Comparison of ENCODE assay signal across 7 cellular contexts in the genomic region with DNA sequence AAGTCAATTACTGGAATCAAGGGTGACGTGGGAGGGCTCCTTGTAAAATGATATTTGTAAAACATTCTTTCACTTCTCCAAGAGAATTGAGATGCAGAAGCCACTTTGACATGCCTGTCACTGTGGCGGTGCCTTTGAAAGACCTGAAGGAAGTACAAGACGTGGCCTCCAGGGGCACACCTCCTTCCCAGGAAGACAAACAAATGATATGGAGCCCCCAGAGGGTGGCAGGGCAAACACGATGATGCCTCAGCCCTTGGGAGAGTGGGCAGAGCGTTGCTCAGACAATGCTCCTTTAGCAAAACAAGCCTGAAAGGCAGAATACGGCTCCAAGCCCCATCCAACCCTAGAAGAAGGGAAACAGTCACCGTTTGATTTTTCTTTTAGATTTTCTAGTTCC. TPM values are rescaled to one million over a fixed set of nuclear protein-coding genes. Genes with fewer than 3 reads are reported as not detected.
DNase-seq lines count a peak whose midpoint lies in the region; ATAC-seq and TF ChIP-seq lines count a peak whose summit lies in the region.

No MANE protein-coding gene starts in this region.

- WGBS in mammary epithelial cell (ENCODE audit: low coverage, missing lambda C conversion rate), result 16% methylated on average over 7 of the region's 7 CpGs

- in situ Hi-C loops in mammary epithelial cell (cut with MboI; ENCODE audit: low sequenced_read_pairs in 2 of 2), result loop anchor here in 1 of 2 donors (10.0 kb wide), 1 partner anchor 46 kb away; no protein-coding TSS in a partner anchor

- no peaks in the 10 kb centered on the region for H3K79me2 ChIP-seq in mammary epithelial cell (ENCODE audit: insufficient read depth, low read length)
- H3K79me2 ChIP-seq in parathyroid adenoma, result no peaks in the 10 kb centered on the region

- no peak overlapping the region for H3K4me3 ChIP-seq in GM12864 (ENCODE audit: low read depth, low read length)
- H3K4me3 ChIP-seq in mammary epithelial cell (replicated peaks in 1 of 3; ENCODE audit: insufficient read depth in 1 of 3, low read depth in 2 of 3, low read length in 3 of 3), result no peak overlapping the region
- peak overlapping the region; percentile 25 for H3K4me3 ChIP-seq in parathyroid adenoma (ENCODE audit: low read depth, low read length)
- no peak overlapping the region for H3K4me3 ChIP-seq in left ventricle myocardium inferior

- peak; percentile 50 for TF ChIP-seq CTCF in GM12864 (IDR thresholded peaks at IDR 0.05; ENCODE audit: low read depth, low read length, missing control alignments)
- peak in 1 of 2 donors; percentile 45 for TF ChIP-seq CTCF in mammary epithelial cell (conservative IDR thresholded peaks at IDR 0.05 in 1 of 2, IDR thresholded peaks at IDR 0.05 in 1 of 2; ENCODE audit: extremely low read depth in 1 of 2, insufficient read depth in 1 of 2, low read depth in 1 of 2, low read length in 2 of 2)
- no peak for TF ChIP-seq CTCF in parathyroid adenoma (IDR thresholded peaks at IDR 0.05)
- no peak for TF ChIP-seq CTCF in left ventricle myocardium inferior (IDR thresholded peaks at IDR 0.05; ENCODE audit: borderline replicate concordance)

- H3K4me1 ChIP-seq in mammary epithelial cell (ENCODE audit: insufficient read depth, low read length) (peaks cover 44% of the 10 kb centered on the region), parathyroid adenoma (peaks cover 20% of the 10 kb centered on the region), left ventricle myocardium inferior (peaks cover 13% of the 10 kb centered on the region)

- no peaks in the 10 kb centered on the region for H3K27me3 ChIP-seq in mammary epithelial cell (ENCODE audit: insufficient read depth, low read length)
- H3K27me3 ChIP-seq in parathyroid adenoma (ENCODE audit: control insufficient read depth, insufficient read depth, low read length), result no peaks in the 10 kb centered on the region
- H3K27me3 ChIP-seq in left ventricle myocardium inferior (ENCODE audit: low read depth), result peaks cover 52% of the 10 kb centered on the region

- H3K27ac ChIP-seq in mammary epithelial cell (ENCODE audit: insufficient read depth, low read depth, low read length), result peak overlapping the region; percentile 99
- peak overlapping the region; percentile 57 for H3K27ac ChIP-seq in parathyroid adenoma
- no peak overlapping the region for H3K27ac ChIP-seq in left ventricle myocardium inferior (replicated peaks)

- CTCF ChIA-PET in mammary epithelial cell (lab: Charles Lee; ENCODE audit: low non-redundant PET), result no interaction called here

- H2AFZ ChIP-seq in mammary epithelial cell (ENCODE audit: low read depth, low read length) (peak overlapping the region; percentile 50), parathyroid adenoma (peak overlapping the region; percentile 74)

- H3K4me2 ChIP-seq in mammary epithelial cell (ENCODE audit: insufficient read depth, low read depth, low read length) (peak overlapping the region; percentile 64), parathyroid adenoma (ENCODE audit: low read length) (peak overlapping the region; percentile 44)

- peak overlapping the region; percentile 93 for H3K9ac ChIP-seq in mammary epithelial cell (ENCODE audit: insufficient read depth, low read length)
- H3K9ac ChIP-seq in parathyroid adenoma, result no peak overlapping the region

- no peak for DNase-seq in GM12864 (ENCODE audit: low read depth)
- peak; percentile 46 for DNase-seq in M059J (ENCODE audit: low read depth)
- DNase-seq in mammary epithelial cell, result no peak
- DNase-seq in left ventricle myocardium inferior, result no peak

- ATAC-seq in HG03439 (IDR thresholded peaks at IDR 0.05; ENCODE audit: unreplicated experiment) (no peak), HG03378 (IDR thresholded peaks at IDR 0.05; ENCODE audit: unreplicated experiment) (no peak)

- intact Hi-C loops in mammary epithelial cell (cut with micrococcal nuclease), result loop anchor here (1.0 to 5.0 kb wide), 7 partner anchors 22 to 251 kb away; a partner anchor contains a TSS
- intact Hi-C loops in left ventricle myocardium inferior (cut with micrococcal nuclease), result no loop called here

- no peaks in the 10 kb centered on the region for H4K20me1 ChIP-seq in mammary epithelial cell (ENCODE audit: insufficient read depth, low read length)

- H3K36me3 ChIP-seq in mammary epithelial cell (ENCODE audit: insufficient read depth, low read length) (no peaks in the 10 kb centered on the region), parathyroid adenoma (ENCODE audit: control insufficient read depth, insufficient read depth, low read length) (no peaks in the 10 kb centered on the region), left ventricle myocardium inferior (no peaks in the 10 kb centered on the region)

- dilution Hi-C loops in mammary epithelial cell (cut with HindIII; ENCODE audit: low sequenced_read_pairs), result no loop called here

- H3K9me3 ChIP-seq in mammary epithelial cell (replicated peaks; ENCODE audit: insufficient read depth, low read length) (no peaks in the 10 kb centered on the region), parathyroid adenoma (ENCODE audit: control insufficient read depth, low read length) (no peaks in the 10 kb centered on the region), left ventricle myocardium inferior (replicated peaks) (no peaks in the 10 kb centered on the region)

- BruUV-seq in mammary epithelial cell (replicated peaks; lab: Mats Ljungman, UMichigan), result TSS peak; percentile 62

RNA-seq across cellular contexts. Expression of a gene that starts 9.3 kb away (rescaled TPM):
- total RNA-seq in M059J (2014; rRNA removed; shearing (Covaris generic)), result not detected in 2 replicates
- total RNA-seq in mammary epithelial cell (under 1 TPM; 0.17 to 0.68 TPM), left ventricle myocardium inferior (not detected)
- 5.2 TPM for polyA plus RNA-seq in mammary epithelial cell
- polyA minus RNA-seq in mammary epithelial cell, result 4.5 TPM
